Comparison of ENCODE assay signal across 1 cellular context in genomic region chr10:101060036-101060950, GRCh38.
TF ChIP-seq lines count a peak whose summit lies in the region.

No MANE protein-coding gene starts in this region.

TF ChIP-seq in K562, 482 proteins besides CTCF, POLR2A, EP300 and RAD21 (continued from another document and continues in another):
- TF ChIP-seq CHAMP1 (IDR thresholded peaks at IDR 0.05) (no peak), HDAC1 (IDR thresholded peaks at IDR 0.05) (peak in 1 of 2 experiments; percentile 75; a peak in 1 of 4 replicates), SUPT5H (IDR thresholded peaks at IDR 0.05) (peak; percentile 13; the same call in 1 of the 2 replicates), PHF8 (IDR thresholded peaks at IDR 0.05; ENCODE audit: borderline replicate concordance, low read length) (peak; percentile 59; the same call in 1 of the 2 replicates), ARID2 (IDR thresholded peaks at IDR 0.05) (peak; percentile 56; the same call in 1 of the 2 replicates), ATF3 (IDR thresholded peaks at IDR 0.05) (no peak), ATF3 (CRISPR knock-in tag; conservative IDR thresholded peaks at IDR 0.05) (0 out of 2 replicates have a peak, but pooled peaks have one; percentile 44), JUN (IDR thresholded peaks at IDR 0.05; ENCODE audit: borderline replicate concordance, low read depth, low read length) (no peak), JUN (CRISPR knock-in tag; IDR thresholded peaks at IDR 0.05; ENCODE audit: borderline replicate concordance) (no peak), NUFIP1 (IDR thresholded peaks at IDR 0.05; ENCODE audit: partially characterized antibody) (no peak), PBX2 (CRISPR knock-in tag; IDR thresholded peaks at IDR 0.05; ENCODE audit: low read depth) (no peak), PBX2 (tag; conservative IDR thresholded peaks at IDR 0.05; ENCODE audit: low read depth) (no peak), ERF (CRISPR knock-in tag; IDR thresholded peaks at IDR 0.05) (no peak), ARHGAP35 (IDR thresholded peaks at IDR 0.05; ENCODE audit: partially characterized antibody) (peak; percentile 88), E2F4 (CRISPR knock-in tag; IDR thresholded peaks at IDR 0.05; ENCODE audit: low read depth) (peak; percentile 91), ELF2 (CRISPR knock-in tag; IDR thresholded peaks at IDR 0.05) (peak; percentile 78), MAFF (IDR thresholded peaks at IDR 0.05; ENCODE audit: low read length) (peak; percentile 44; the same call in 1 of the 2 replicates), ZNF79 (CRISPR knock-in tag; IDR thresholded peaks at IDR 0.05; ENCODE audit: low read depth) (no peak), DEAF1 (CRISPR knock-in tag; IDR thresholded peaks at IDR 0.05) (peak; percentile 68), MEF2D (tag; conservative IDR thresholded peaks at IDR 0.05; ENCODE audit: low read depth) (no peak), CHD2 (IDR thresholded peaks at IDR 0.05; ENCODE audit: low read depth, low read length) (peak; percentile 97), MBD2 (IDR thresholded peaks at IDR 0.05; ENCODE audit: borderline replicate concordance, low read depth) (no peak), RBBP5 (IDR thresholded peaks at IDR 0.05; ENCODE audit: borderline replicate concordance, insufficient read depth, low read length, poor library complexity, severe bottlenecking) (peak; percentile 1), RHOXF2B (CRISPR knock-in tag; conservative IDR thresholded peaks at IDR 0.05) (no peak), MTF1 (CRISPR knock-in tag; IDR thresholded peaks at IDR 0.05; ENCODE audit: borderline replicate concordance) (no peak), FOXA3 (CRISPR knock-in tag; conservative IDR thresholded peaks at IDR 0.05 in 1 of 2, IDR thresholded peaks at IDR 0.05 in 1 of 2) (no peak), VEZF1 (CRISPR knock-in tag; IDR thresholded peaks at IDR 0.05) (0 out of 2 replicates have a peak, but pooled peaks have one; percentile 11), RBM34 (IDR thresholded peaks at IDR 0.05; ENCODE audit: borderline replicate concordance, insufficient read depth, low read length) (no peak), SAP30 (IDR thresholded peaks at IDR 0.05; ENCODE audit: borderline replicate concordance, insufficient read depth, low read depth, low read length, poor library complexity, severe bottlenecking) (peak; percentile 85), HDAC8 (tag; IDR thresholded peaks at IDR 0.05) (no peak), SIN3A (IDR thresholded peaks at IDR 0.05; ENCODE audit: borderline replicate concordance in 2 of 2, control insufficient read depth in 1 of 2, low read depth in 2 of 2, low read length in 2 of 2) (peak; percentile 74 to 76; a peak in 1 of 4 replicates), GABPA (tag; conservative IDR thresholded peaks at IDR 0.05; ENCODE audit: low read depth) (peak; percentile 57), TAF1 (IDR thresholded peaks at IDR 0.05; ENCODE audit: control insufficient read depth, extremely low read depth, insufficient read depth, low read length, severe bottlenecking) (peak; percentile 15), BRD9 (IDR thresholded peaks at IDR 0.05; ENCODE audit: low read depth, partially characterized antibody) (peak; percentile 38), CHD1 (IDR thresholded peaks at IDR 0.05; ENCODE audit: low read length) (peak; percentile 78), ZNF224 (CRISPR knock-in tag; IDR thresholded peaks at IDR 0.05) (no peak), SP1 (CRISPR knock-in tag; IDR thresholded peaks at IDR 0.05) (0 out of 2 replicates have a peak, but pooled peaks have one; percentile 13), ELF1 (tag; IDR thresholded peaks at IDR 0.05) (peak; percentile 37; the same call in 1 of the 2 replicates), PKNOX1 (IDR thresholded peaks at IDR 0.05) (no peak), TAF7 (tag; IDR thresholded peaks at IDR 0.05) (peak; percentile 34; the same call in 1 of the 2 replicates), ZBTB40 (IDR thresholded peaks at IDR 0.05) (0 out of 2 replicates have a peak, but pooled peaks have one; percentile 29), ZBTB40 (CRISPR knock-in tag; IDR thresholded peaks at IDR 0.05) (no peak)
